ENCODE assay signal across 21 cellular contexts in genomic region chr1:107640207-107640606, GRCh38.
DNase-seq lines count a peak whose midpoint lies in the region; ATAC-seq, FAIRE-seq and TF ChIP-seq lines count a peak whose summit lies in the region.
"Had no signal": no experiment of that assay in that cellular context is flagged by ENCODE, and none has a peak within 500 bp of the region (broad histone marks: within the 10 kb centered on the region; RNA-seq: fewer than 3 reads in every experiment).

No MANE protein-coding gene starts in this region.

- TF ChIP-seq CTCF in A673 (conservative IDR thresholded peaks at IDR 0.05; ENCODE audit: low read depth, low read length) (no peak), H1 (IDR thresholded peaks at IDR 0.05; ENCODE audit: control extremely low read depth in 1 of 3, insufficient read depth in 1 of 3, low read depth in 1 of 3, low read length in 3 of 3) (no peak)

- ATAC-seq in stimulated activated naive B cell treated with anti-CD40 and anti-IgM and Interleukin-4, amounts not matched to agents 10 μg/mL and 1 μg/mL and 100 μg/mL, for 72 hours (replicated peaks) = no peak
- ATAC-seq in HG03342 (IDR thresholded peaks at IDR 0.05; ENCODE audit: unreplicated experiment) = no peak
- ATAC-seq: SK-N-SH treated with all-trans-retinoic acid at 6 μM for 48 hours, T-cell had no signal

- H3K36me3 Mint-ChIP-seq in stimulated activated naive B cell treated with anti-CD40 and anti-IgM and Interleukin-4, amounts not matched to agents 10 μg/mL and 1 μg/mL and 100 μg/mL, for 72 hours = peaks cover 22 to 26% of the 10 kb centered on the region in 2 donors
- H3K36me3 Mint-ChIP-seq in CD4-positive, alpha-beta memory T cell = peaks cover 0 to 4% of the 10 kb centered on the region in 2 donors

- H3K14ac ChIP-seq in H1 (ENCODE audit: insufficient read length) = no peak overlapping the region

- no peaks in the 10 kb centered on the region for H3K23me2 ChIP-seq in H1 (ENCODE audit: low read depth, low read length)

- H4K91ac ChIP-seq in H1 (replicated peaks; ENCODE audit: insufficient read length, low read length) = no peak overlapping the region

- H3K27ac ChIP-seq in A673 (ENCODE audit: low read depth, low read length, poor library complexity, severe bottlenecking) (no peak overlapping the region), H1 (ENCODE audit: low read depth, low read length) (no peak overlapping the region)
- no peak overlapping the region for H3K27ac ChIP-seq in CD4-positive, alpha-beta memory T cell (ENCODE audit: low read depth, low read length)

- H2AK5ac ChIP-seq in H1 (ENCODE audit: low read depth, low read length) = no peak overlapping the region

- H3K27ac Mint-ChIP-seq in stimulated activated naive B cell treated with anti-CD40 and anti-IgM and Interleukin-4, amounts not matched to agents 10 μg/mL and 1 μg/mL and 100 μg/mL, for 72 hours = no peak overlapping the region
- H3K27ac Mint-ChIP-seq in CD4-positive, alpha-beta memory T cell = no peak overlapping the region
- H3K27ac Mint-ChIP-seq: CD4-positive, CD25-positive, alpha-beta regulatory T cell; T-cell had no signal

- no peak for TF ChIP-seq RAD21 in H1 (IDR thresholded peaks at IDR 0.05 in 1 of 2, conservative IDR thresholded peaks at IDR 0.05 in 1 of 2; ENCODE audit: low read depth in 2 of 2, low read length in 2 of 2)

- no peak overlapping the region for H3K23ac ChIP-seq in H1 (ENCODE audit: insufficient read length)

- no peak overlapping the region for H3K18ac ChIP-seq in H1 (ENCODE audit: extremely low read depth, low read length)

- H3K9me3 Mint-ChIP-seq in stimulated activated naive B cell treated with anti-CD40 and anti-IgM and Interleukin-4, amounts not matched to agents 10 μg/mL and 1 μg/mL and 100 μg/mL, for 72 hours = peaks cover 0 to 2% of the 10 kb centered on the region in 2 donors
- H3K9me3 Mint-ChIP-seq in CD4-positive, alpha-beta memory T cell = peaks cover 0 to 1% (median 0%) of the 10 kb centered on the region in 8 donors
- H3K9me3 Mint-ChIP-seq: CD4-positive, CD25-positive, alpha-beta regulatory T cell; T-cell had no signal

- H2AFZ ChIP-seq in H1 (ENCODE audit: low read length) = no peak overlapping the region

- POLR2A ChIA-PET in A673 (lab: Charles Lee; ENCODE audit: low non-redundant PET) = no interaction called here
- POLR2A ChIA-PET in H1 (lab: Charles Lee; ENCODE audit: partially characterized antibody) = no interaction called here
- POLR2A ChIA-PET in CD4-positive, alpha-beta memory T cell (lab: Charles Lee; ENCODE audit: partially characterized antibody) = no interaction called here

- DNase-seq in A673 (ENCODE audit: low spot score) (peak; percentile 43), GF-D8 (lab: John Stamatoyannopoulos, UW) (peak; percentile 22), MV-4-11 (lab: John Stamatoyannopoulos, UW) (peak; percentile 74), H1 (ENCODE audit: low read depth in 1 of 2, low spot score in 2 of 2) (no peak)
- no peak for DNase-seq in stimulated activated naive B cell treated with anti-CD40 and anti-IgM and Interleukin-4, amounts not matched to agents 10 μg/mL and 1 μg/mL and 100 μg/mL, for 72 hours
- no peak for DNase-seq in stimulated activated CD4-positive, alpha-beta T cell treated with anti-CD3 and anti-CD28 coated beads, Interleukin-4, amount 100 ng/mL, for 24 hours
- no peak for DNase-seq in CD4-positive, alpha-beta memory T cell
- DNase-seq: Caco-2; CD4-positive, CD25-positive, alpha-beta regulatory T cell; GDM1; GOT3; KG1; NCI-H1092; NCI-H2081; NCI-H446 treated with DMSO at 0.1 percent for 48 hours; NCI-H69; SIG-M5 had no signal

- no peak overlapping the region for H4K8ac ChIP-seq in H1 (ENCODE audit: extremely low read depth, insufficient read depth, low read length)

- no peak overlapping the region for H3K9ac ChIP-seq in H1 (replicated peaks in 1 of 4; ENCODE audit: extremely low read depth in 1 of 4, low read depth in 3 of 4, low read length in 3 of 4)

- intact Hi-C loops in A673 (cut with micrococcal nuclease; ENCODE audit: unreplicated experiment) = no loop called here
- intact Hi-C loops in CD4-positive, alpha-beta memory T cell (cut with micrococcal nuclease) = no loop called here

- H4K5ac ChIP-seq in H1 (ENCODE audit: insufficient read length, low read depth, low read length) = no peak overlapping the region

- FAIRE-seq in H1 (lab: Jason Lieb, UNC) = no peak
- FAIRE-seq: GM19239 had no signal

- no peak overlapping the region for H2BK12ac ChIP-seq in H1 (ENCODE audit: low read depth, low read length)

- no peak for TF ChIP-seq EP300 in H1 (IDR thresholded peaks at IDR 0.05; ENCODE audit: borderline replicate concordance in 1 of 2, low read depth in 2 of 2, low read length in 2 of 2)

- CTCF ChIA-PET in A673 (lab: Charles Lee) (no interaction called here), H1 (lab: Charles Lee; ENCODE audit: partially characterized antibody) (no interaction called here)
- CTCF ChIA-PET in CD4-positive, alpha-beta memory T cell (lab: Charles Lee; ENCODE audit: partially characterized antibody) = no interaction called here

- H3K4me2 ChIP-seq in H1 (ENCODE audit: insufficient read depth in 1 of 2, low read depth in 2 of 2, low read length in 2 of 2) = no peak overlapping the region

- no peaks in the 10 kb centered on the region for H4K20me1 ChIP-seq in H1 (replicated peaks in 1 of 2; ENCODE audit: control insufficient read depth in 1 of 2, insufficient read depth in 2 of 2, low read length in 2 of 2)

- H3K4me3 Mint-ChIP-seq in stimulated activated naive B cell treated with anti-CD40 and anti-IgM and Interleukin-4, amounts not matched to agents 10 μg/mL and 1 μg/mL and 100 μg/mL, for 72 hours = no peak overlapping the region
- no peak overlapping the region for H3K4me3 Mint-ChIP-seq in CD4-positive, alpha-beta memory T cell
- H3K4me3 Mint-ChIP-seq: CD4-positive, CD25-positive, alpha-beta regulatory T cell; T-cell had no signal

- no peaks in the 10 kb centered on the region for H3K79me2 ChIP-seq in H1 (ENCODE audit: control insufficient read depth in 1 of 2, insufficient read depth in 2 of 2, low read length in 2 of 2)

- BruUV-seq in A673 (replicated peaks; lab: Mats Ljungman, UMichigan) = no TSS peak

- H3K4me3 ChIP-seq in A673 (ENCODE audit: low read depth, low read length, poor library complexity, severe bottlenecking) (no peak overlapping the region), H1 (ENCODE audit: extremely low read depth in 1 of 4, insufficient read depth in 2 of 4, low read depth in 3 of 4, low read length in 4 of 4) (no peak overlapping the region)
- H3K4me3 ChIP-seq in CD4-positive, alpha-beta memory T cell (ENCODE audit: low read length in 2 of 2) = no peak overlapping the region

- no peak overlapping the region for H2BK20ac ChIP-seq in H1 (ENCODE audit: low read length)

- no peaks in the 10 kb centered on the region for H3K27me3 Mint-ChIP-seq in stimulated activated naive B cell treated with anti-CD40 and anti-IgM and Interleukin-4, amounts not matched to agents 10 μg/mL and 1 μg/mL and 100 μg/mL, for 72 hours
- no peaks in the 10 kb centered on the region for H3K27me3 Mint-ChIP-seq in CD4-positive, alpha-beta memory T cell
- H3K27me3 Mint-ChIP-seq: CD4-positive, CD25-positive, alpha-beta regulatory T cell; T-cell had no signal

- no peak overlapping the region for H3K4ac ChIP-seq in H1 (replicated peaks; ENCODE audit: insufficient read length, low read depth, low read length)

- 90% methylated on average over 7 of the region's 7 CpGs; no CpG with 5 or more reads in 1 of the 2 experiments for WGBS in H1 (ENCODE audit: extremely low coverage in 1 of 2, insufficient coverage in 1 of 2, insufficient read length in 1 of 2, insufficient replicate concordance in 2 of 2, low coverage in 1 of 2, low lambda C conversion rate in 2 of 2, missing lambda C conversion rate in 1 of 2), 2 experiments

- no peak overlapping the region for H2BK15ac ChIP-seq in H1 (ENCODE audit: low read length)

- peaks cover 7 to 18% of the 10 kb centered on the region in 2 donors for H3K4me1 Mint-ChIP-seq in stimulated activated naive B cell treated with anti-CD40 and anti-IgM and Interleukin-4, amounts not matched to agents 10 μg/mL and 1 μg/mL and 100 μg/mL, for 72 hours
- H3K4me1 Mint-ChIP-seq in CD4-positive, alpha-beta memory T cell = no peaks in the 10 kb centered on the region
- H3K4me1 Mint-ChIP-seq: T-cell had no signal

- no peaks in the 10 kb centered on the region for H3K36me3 ChIP-seq in A673 (ENCODE audit: insufficient read depth, low read length, poor library complexity, severe bottlenecking)
- H3K36me3 ChIP-seq in H1 (ENCODE audit: control insufficient read depth in 2 of 4, insufficient read depth in 4 of 4, low read length in 3 of 4) = no peaks in the 10 kb centered on the region
- no peaks in the 10 kb centered on the region for H3K36me3 ChIP-seq in CD4-positive, alpha-beta memory T cell (ENCODE audit: insufficient read depth, low read length)

- no peak overlapping the region for H3K56ac ChIP-seq in H1 (replicated peaks; ENCODE audit: insufficient read length, low read depth, low read length)

- H3K79me1 ChIP-seq in H1 (ENCODE audit: low read depth, low read length) = no peaks in the 10 kb centered on the region

- no peaks in the 10 kb centered on the region for H3K9me3 ChIP-seq in A673 (ENCODE audit: low read depth, low read length, poor library complexity, severe bottlenecking)
- H3K9me3 ChIP-seq in H1 (ENCODE audit: insufficient read depth in 2 of 2, low read depth in 1 of 2, low read length in 1 of 2) = no peaks in the 10 kb centered on the region
- no peaks in the 10 kb centered on the region for H3K9me3 ChIP-seq in CD4-positive, alpha-beta memory T cell (ENCODE audit: control insufficient read depth in 1 of 2, low read length in 2 of 2)
- H3K9me3 ChIP-seq: Caco-2 had no signal

- H2BK120ac ChIP-seq in H1 (replicated peaks; ENCODE audit: low read depth, low read length) = no peak overlapping the region

- TF ChIP-seq POLR2A in H1 (IDR thresholded peaks at IDR 0.05; ENCODE audit: control extremely low read depth in 1 of 2, low read depth in 2 of 2, low read length in 2 of 2) = no peak

- H3K27me3 ChIP-seq in A673 (replicated peaks; ENCODE audit: insufficient read depth, low read depth, low read length, poor library complexity) = no peaks in the 10 kb centered on the region
- no peaks in the 10 kb centered on the region for H3K27me3 ChIP-seq in H1 (replicated peaks in 1 of 4; ENCODE audit: control insufficient read depth in 3 of 4, extremely low read depth in 1 of 4, insufficient read depth in 3 of 4, low read length in 3 of 4)
- H3K27me3 ChIP-seq in CD4-positive, alpha-beta memory T cell (ENCODE audit: insufficient read depth, low read length) = no peaks in the 10 kb centered on the region

- H2BK5ac ChIP-seq in H1 (ENCODE audit: low read depth, low read length) = no peak overlapping the region

- no peaks in the 10 kb centered on the region for H3K4me1 ChIP-seq in A673 (ENCODE audit: insufficient read depth, low read length, poor library complexity, severe bottlenecking)
- 0 out of 7 replicates have a peak, but pooled peaks cover 0 to 2% (median 0%) of the 10 kb centered on the region in 4 experiments for H3K4me1 ChIP-seq in H1 (replicated peaks in 1 of 4; ENCODE audit: control insufficient read depth in 3 of 4, insufficient read depth in 4 of 4, low read length in 3 of 4)
- no peaks in the 10 kb centered on the region for H3K4me1 ChIP-seq in CD4-positive, alpha-beta memory T cell (ENCODE audit: insufficient read depth, low read length)
- H3K4me1 ChIP-seq: Caco-2 had no signal

Comparison
In these comparisons a context has a peak if more than half of its experiments do, and no peak if none do; other contexts are left out.
1. DNase-seq: peak in A673 (single experiment), GF-D8 (single experiment) and MV-4-11 (single experiment); none in H1 (0 of 2), stimulated activated naive B cell treated with anti-CD40 and anti-IgM and Interleukin-4, amounts not matched to agents 10 μg/mL and 1 μg/mL and 100 μg/mL, for 72 hours (single experiment), stimulated activated CD4-positive, alpha-beta T cell treated with anti-CD3 and anti-CD28 coated beads, Interleukin-4, amount 100 ng/mL, for 24 hours (single experiment) and CD4-positive, alpha-beta memory T cell (0 of 5).